1 cellular context compared by ENCODE assay signal in the genomic region with DNA sequence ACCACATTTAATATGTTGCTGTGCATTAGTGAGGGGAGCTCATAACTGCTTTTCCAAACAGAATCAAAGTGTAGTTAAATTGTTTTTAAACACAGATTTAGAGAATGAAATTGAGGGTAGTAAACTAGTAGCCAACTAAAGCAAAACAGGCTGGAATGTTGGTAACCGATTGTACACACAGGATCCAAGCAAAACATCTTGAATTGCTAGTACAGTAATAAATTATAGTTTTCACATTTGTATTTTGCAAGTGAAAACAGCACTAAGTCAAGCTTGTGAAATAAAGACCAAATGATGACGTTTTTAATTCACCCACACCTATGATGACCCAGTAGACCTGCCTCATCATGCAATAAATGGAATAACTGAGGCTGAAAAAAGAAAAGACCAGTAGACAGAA.
TF ChIP-seq lines count a peak whose summit lies in the region.

No MANE protein-coding gene starts in this region.

TF ChIP-seq in SK-N-SH, 30 proteins besides CTCF, POLR2A, EP300 and RAD21:
- TF ChIP-seq, protein P1, sequence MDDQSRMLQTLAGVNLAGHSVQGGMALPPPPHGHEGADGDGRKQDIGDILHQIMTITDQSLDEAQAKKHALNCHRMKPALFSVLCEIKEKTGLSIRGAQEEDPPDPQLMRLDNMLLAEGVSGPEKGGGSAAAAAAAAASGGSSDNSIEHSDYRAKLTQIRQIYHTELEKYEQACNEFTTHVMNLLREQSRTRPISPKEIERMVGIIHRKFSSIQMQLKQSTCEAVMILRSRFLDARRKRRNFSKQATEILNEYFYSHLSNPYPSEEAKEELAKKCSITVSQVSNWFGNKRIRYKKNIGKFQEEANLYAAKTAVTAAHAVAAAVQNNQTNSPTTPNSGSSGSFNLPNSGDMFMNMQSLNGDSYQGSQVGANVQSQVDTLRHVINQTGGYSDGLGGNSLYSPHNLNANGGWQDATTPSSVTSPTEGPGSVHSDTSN (IDR thresholded peaks at IDR 0.05), result no peak
- TF ChIP-seq MEF2A (IDR thresholded peaks at IDR 0.05; ENCODE audit: borderline replicate concordance, low read depth) (no peak), NRF1 (IDR thresholded peaks at IDR 0.05; ENCODE audit: low read depth, low read length) (no peak)
TF ChIP-seq in SK-N-SH: peak in this region for 0.
